ENCODE assay signal across 7 cellular contexts in the genomic region with DNA sequence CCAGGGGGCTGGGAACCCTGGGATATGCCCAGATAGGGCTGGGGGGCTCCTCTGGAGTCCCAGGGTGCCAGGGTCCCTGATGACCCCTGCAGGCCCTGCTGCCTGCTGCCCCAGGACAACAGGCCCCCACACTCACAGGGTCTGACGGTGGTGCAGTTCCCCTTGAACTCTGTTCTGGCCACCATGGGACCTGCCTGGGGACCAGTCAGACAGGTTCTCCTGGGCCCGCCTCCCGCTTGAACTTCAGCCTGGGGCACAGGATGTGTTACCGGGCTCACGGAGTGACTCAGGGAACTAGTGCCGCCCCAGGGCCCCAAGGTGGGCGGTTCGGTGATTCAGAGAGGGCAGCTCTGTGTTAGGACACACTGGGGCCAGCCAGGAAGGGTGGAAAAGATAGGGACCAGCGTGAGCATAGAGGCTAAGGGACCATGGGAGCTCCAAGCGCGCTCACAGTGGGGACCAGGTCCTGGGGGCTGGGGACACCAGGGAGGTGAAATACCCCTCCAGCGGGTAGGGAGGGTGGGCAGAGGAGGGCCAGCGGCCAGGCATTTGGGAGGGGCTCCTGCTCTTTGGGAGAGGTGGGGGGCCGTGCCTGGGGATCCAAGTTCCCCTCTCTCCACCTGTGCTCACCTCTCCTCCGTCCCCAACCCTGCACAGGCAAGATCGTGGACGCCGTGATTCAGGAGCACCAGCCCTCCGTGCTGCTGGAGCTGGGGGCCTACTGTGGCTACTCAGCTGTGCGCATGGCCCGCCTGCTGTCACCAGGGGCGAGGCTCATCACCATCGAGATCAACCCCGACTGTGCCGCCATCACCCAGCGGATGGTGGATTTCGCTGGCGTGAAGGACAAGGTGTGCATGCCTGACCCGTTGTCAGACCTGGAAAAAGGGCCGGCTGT. TPM values are rescaled to one million over a fixed set of nuclear protein-coding genes. Genes with fewer than 3 reads are reported as not detected.
A peak's percentile ranks its signal among the peaks of the same experiment; 100 is the strongest.
DNase-seq lines count a peak whose midpoint lies in the region.

No MANE protein-coding gene starts in this region.

- no peak overlapping the region for H3K27ac ChIP-seq in GM23248
- H3K27ac ChIP-seq in esophagus (ENCODE audit: low read depth in 2 of 2, low read length in 1 of 2): peak overlapping the region; percentile 88 to 91

- peak; percentile 94 for DNase-seq in GM23248
- peak; percentile 74 for DNase-seq in NCI-H510A (lab: John Stamatoyannopoulos, UW)
- peak; percentile 82 for DNase-seq in renal cortical epithelial cell (ENCODE audit: low read depth)
- DNase-seq in NK-92 (lab: John Stamatoyannopoulos, UW; ENCODE audit: unreplicated experiment): no peak
- no peak for DNase-seq in NCI-H524 (lab: John Stamatoyannopoulos, UW)
- DNase-seq in central memory CD4-positive, alpha-beta T cell: no peak

- H3K4me2 ChIP-seq in GM23248 (ENCODE audit: unreplicated experiment): peak overlapping the region; percentile 59

- H3K27me3 ChIP-seq in GM23248 (replicated peaks; ENCODE audit: insufficient read depth) (no peaks in the 10 kb centered on the region), esophagus (ENCODE audit: control insufficient read depth in 1 of 2, insufficient read depth in 2 of 2, low read length in 2 of 2) (no peaks in the 10 kb centered on the region)

- in situ Hi-C loops in GM23248 (cut with MboI): no loop called here

- no peak overlapping the region for H3K9ac ChIP-seq in GM23248

- H3F3A ChIP-seq in GM23248 (ENCODE audit: insufficient read depth): peaks cover 10% of the 10 kb centered on the region; the same call in 1 of the 2 replicates

- H4K20me1 ChIP-seq in GM23248 (ENCODE audit: insufficient read depth): no peaks in the 10 kb centered on the region

- 70 to 73% methylated on average over 30 of the region's 30 CpGs for WGBS in GM23248 (ENCODE audit: low coverage in 1 of 2, low lambda C conversion rate in 2 of 2, missing lambda C conversion rate in 2 of 2), 2 experiments
- 48% methylated on average over 30 of the region's 30 CpGs for WGBS in esophagus, 2 donors

- H3K4me3 ChIP-seq in GM23248 (no peak overlapping the region), esophagus (ENCODE audit: low read depth in 1 of 2, low read length in 2 of 2) (peak overlapping the region; percentile 32 to 51)

- no peaks in the 10 kb centered on the region for H3K9me2 ChIP-seq in GM23248 (ENCODE audit: insufficient read depth)

- H3K36me3 ChIP-seq in GM23248 (ENCODE audit: low read depth): no peaks in the 10 kb centered on the region; the same call in 1 of the 2 replicates
- peaks cover 3 to 27% of the 10 kb centered on the region in 2 donors for H3K36me3 ChIP-seq in esophagus (ENCODE audit: control insufficient read depth in 2 of 2, insufficient read depth in 2 of 2, low read length in 1 of 2)

- H3K9me3 ChIP-seq in GM23248 (ENCODE audit: low read depth) (no peaks in the 10 kb centered on the region), esophagus (ENCODE audit: control insufficient read depth in 2 of 2, insufficient read depth in 1 of 2, low read depth in 1 of 2, low read length in 1 of 2) (no peaks in the 10 kb centered on the region)

- no peak overlapping the region for H2AFZ ChIP-seq in GM23248

- peaks cover 22% of the 10 kb centered on the region for H3K4me1 ChIP-seq in GM23248 (ENCODE audit: insufficient read depth)
- peaks cover 9 to 33% of the 10 kb centered on the region in 2 donors for H3K4me1 ChIP-seq in esophagus (ENCODE audit: control insufficient read depth in 2 of 2, insufficient read depth in 2 of 2, low read length in 1 of 2)

- no peaks in the 10 kb centered on the region for H3K79me2 ChIP-seq in GM23248 (ENCODE audit: insufficient read depth)

RNA-seq across cellular contexts. Expression of gene TXNRD2, which starts 21.5 kb away (rescaled TPM):
- total RNA-seq in GM23248 (2014; rRNA removed; shearing (Covaris generic)): 20.1 and 38.4 TPM in 2 replicates
- polyA plus RNA-seq in GM23248 (2016; fragmentation: Nextera tagmentation; extraction: Ambion mirVana) (24.8 and 25.7 TPM in 2 replicates), esophagus (10 to 100 TPM in 1 of 2 donors, 1 to 10 TPM in 1; 9.6 to 20.6 TPM)
- 15.0 and 22.6 TPM in 2 replicates for total RNA-seq in renal cortical epithelial cell

RNA-seq across cellular contexts. Expression of gene COMT, which starts 21.6 kb away (rescaled TPM):
- 423 and 490 TPM in 2 replicates for total RNA-seq in GM23248 (2014; rRNA removed; shearing (Covaris generic))
- polyA plus RNA-seq in GM23248 (2016; fragmentation: Nextera tagmentation; extraction: Ambion mirVana) (508 and 537 TPM in 2 replicates), esophagus (100 to 1,000 TPM; 178 to 218 TPM)
- total RNA-seq in renal cortical epithelial cell: 246 and 480 TPM in 2 replicates

RNA-seq across cellular contexts. Expression of gene ARVCF, which starts 53.5 kb away (rescaled TPM):
- 4.0 and 7.5 TPM in 2 replicates for total RNA-seq in GM23248 (2014; rRNA removed; shearing (Covaris generic))
- 1.1 and 1.2 TPM in 2 replicates for polyA plus RNA-seq in GM23248 (2016; fragmentation: Nextera tagmentation; extraction: Ambion mirVana)
- polyA plus RNA-seq in esophagus: 1 to 10 TPM; 3.4 to 5.5 TPM
- 31.7 and 72.1 TPM in 2 replicates for total RNA-seq in renal cortical epithelial cell

RNA-seq across cellular contexts. Expression of gene TANGO2, which starts 57.8 kb away (rescaled TPM):
- 41.9 and 45.0 TPM in 2 replicates for total RNA-seq in GM23248 (2014; rRNA removed; shearing (Covaris generic))
- 27.3 and 33.5 TPM in 2 replicates for polyA plus RNA-seq in GM23248 (2016; fragmentation: Nextera tagmentation; extraction: Ambion mirVana)
- 1 to 10 TPM; 9.5 to 9.8 TPM for polyA plus RNA-seq in esophagus
- total RNA-seq in renal cortical epithelial cell: 34.9 and 56.3 TPM in 2 replicates

Comparison
In these comparisons a context has a peak if more than half of its experiments do, and no peak if none do; other contexts are left out.
1. DNase-seq: peak in GM23248 (single experiment), NCI-H510A (single experiment) and renal cortical epithelial cell (single experiment); none in NK-92 (single experiment), NCI-H524 (0 of 2) and central memory CD4-positive, alpha-beta T cell (single experiment).